In the genomic region with DNA sequence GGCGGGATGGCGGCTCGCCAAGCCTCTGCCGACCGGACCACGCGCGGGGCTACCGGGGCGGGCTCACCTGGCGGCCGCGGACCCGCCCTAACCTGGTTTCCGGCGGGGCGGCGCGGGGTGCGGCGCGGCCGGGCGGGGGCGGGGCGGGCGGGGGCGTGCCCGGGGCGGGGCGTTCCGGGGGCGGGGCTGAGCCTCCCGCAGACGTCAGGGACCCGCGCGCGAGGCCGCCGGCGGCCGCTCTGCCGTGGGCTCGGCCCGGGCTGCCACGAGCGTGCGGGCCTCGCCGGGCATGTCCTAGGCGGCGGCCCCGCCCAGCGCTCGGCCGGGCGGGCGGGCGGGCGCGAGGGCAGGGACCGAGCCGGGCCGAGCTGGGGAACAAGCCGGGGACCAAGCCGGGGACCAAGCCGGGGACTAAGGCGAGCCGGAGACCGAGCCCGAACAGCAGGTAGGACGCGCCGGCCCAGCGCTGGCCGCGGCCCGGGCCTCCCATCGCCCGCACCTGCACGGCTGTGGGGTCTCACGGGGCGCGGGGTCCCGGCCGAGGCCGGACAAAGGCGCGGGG, we compare ENCODE assay signal across 8 cellular contexts. TPM values are rescaled to one million over a fixed set of nuclear protein-coding genes. Genes with fewer than 3 reads are reported as not detected.
DNase-seq lines count a peak whose midpoint lies in the region; ATAC-seq and TF ChIP-seq lines count a peak whose summit lies in the region.

Gene CEP170B, plus strand, starts transcription at position 200 of the 562 bp plus-strand sequence. CDS start 3,183 bp downstream, outside the sequence.

- no peaks in the 10 kb centered on the region for H3K36me3 Mint-ChIP-seq in activated CD8-positive, alpha-beta T cell treated with anti-CD3 and anti-CD28 coated beads for 36 hours (ENCODE audit: low read depth)

- intact Hi-C loops in activated CD8-positive, alpha-beta T cell treated with anti-CD3 and anti-CD28 coated beads for 36 hours (cut with micrococcal nuclease), result no loop called here

- CTCF ChIA-PET in activated CD8-positive, alpha-beta T cell treated with anti-CD3 and anti-CD28 coated beads for 36 hours (lab: Charles Lee), result no interaction called here

- peaks cover 7% of the 10 kb centered on the region for H4K20me1 ChIP-seq in Karpas-422 (ENCODE audit: insufficient read depth, low read depth, low read length)

- H3K27me3 ChIP-seq in Karpas-422 (ENCODE audit: low read length) (no peaks in the 10 kb centered on the region), subcutaneous abdominal adipose tissue (ENCODE audit: control insufficient read depth in 5 of 5, insufficient read depth in 4 of 5, low read length in 5 of 5) (peaks cover 0 to 6% (median 0%) of the 10 kb centered on the region in 5 donors)

- H3K27ac Mint-ChIP-seq in activated CD8-positive, alpha-beta T cell treated with anti-CD3 and anti-CD28 coated beads for 36 hours, result no peak within 1 kb of the TSS

- H3K9me3 Mint-ChIP-seq in activated CD8-positive, alpha-beta T cell treated with anti-CD3 and anti-CD28 coated beads for 36 hours, result no peaks in the 10 kb centered on the region

- no peaks in the 10 kb centered on the region for H3K79me2 ChIP-seq in Karpas-422 (ENCODE audit: low read length)

- H3K9me3 ChIP-seq in Karpas-422 (ENCODE audit: low read length) (peaks cover 14% of the 10 kb centered on the region; the same call in 1 of the 2 replicates), subcutaneous abdominal adipose tissue (ENCODE audit: control insufficient read depth in 5 of 5, low read length in 5 of 5) (peaks cover 0 to 3% (median 0%) of the 10 kb centered on the region in 5 donors)

- H3K4me3 Mint-ChIP-seq in activated CD8-positive, alpha-beta T cell treated with anti-CD3 and anti-CD28 coated beads for 36 hours, result peak within 1 kb of the TSS; percentile 60

- DNase-seq in D341Med (ENCODE audit: low spot score) (peak; percentile 96), Karpas-422 (peak; percentile 76), epidermal melanocyte (ENCODE audit: insufficient read length, low spot score) (peak; percentile 76), midbrain (lab: John Stamatoyannopoulos, UW) (peak; percentile 7), retina (no peak), H4 (ENCODE audit: low spot score) (no peak)
- DNase-seq in activated CD8-positive, alpha-beta T cell treated with anti-CD3 and anti-CD28 coated beads for 36 hours, result no peak

- TF ChIP-seq CTCF in activated CD8-positive, alpha-beta T cell treated with anti-CD3 and anti-CD28 coated beads for 36 hours (IDR thresholded peaks at IDR 0.05), result no peak

- peaks cover 25% of the 10 kb centered on the region for H3K27me3 Mint-ChIP-seq in activated CD8-positive, alpha-beta T cell treated with anti-CD3 and anti-CD28 coated beads for 36 hours

- POLR2A ChIA-PET in activated CD8-positive, alpha-beta T cell treated with anti-CD3 and anti-CD28 coated beads for 36 hours (lab: Charles Lee), result no interaction called here

- H3K27ac ChIP-seq in Karpas-422 (ENCODE audit: low read length) (no peak within 1 kb of the TSS), subcutaneous abdominal adipose tissue (ENCODE audit: low read depth, low read length) (peak within 1 kb of the TSS; percentile 41)

- ATAC-seq in activated CD8-positive, alpha-beta T cell treated with anti-CD3 and anti-CD28 coated beads for 36 hours, result peak; percentile 65

- no peaks in the 10 kb centered on the region for H3K4me1 Mint-ChIP-seq in activated CD8-positive, alpha-beta T cell treated with anti-CD3 and anti-CD28 coated beads for 36 hours (ENCODE audit: low read depth)

- H3K4me1 ChIP-seq in Karpas-422 (ENCODE audit: low read length) (peaks cover 2% of the 10 kb centered on the region; the same call in 1 of the 2 replicates), subcutaneous abdominal adipose tissue (ENCODE audit: control insufficient read depth in 5 of 5, insufficient read depth in 5 of 5, low read length in 5 of 5) (peaks cover 3 to 38% (median 32%) of the 10 kb centered on the region in 5 donors)

- no peaks in the 10 kb centered on the region for H3K9me2 ChIP-seq in Karpas-422 (replicated peaks; ENCODE audit: insufficient read depth, low read length)

- H3K9ac ChIP-seq in Karpas-422 (ENCODE audit: low read length), result peak within 1 kb of the TSS; percentile 51
- peak within 1 kb of the TSS in 4 of 5 donors; percentile 51 to 80 (median 70) for H3K9ac ChIP-seq in subcutaneous abdominal adipose tissue (ENCODE audit: low read length in 5 of 5)

- peak within 1 kb of the TSS; percentile 59 for H3K4me2 ChIP-seq in Karpas-422 (ENCODE audit: low read depth, low read length, poor library complexity, severe bottlenecking)

- H3K4me3 ChIP-seq in Karpas-422 (ENCODE audit: low read length) (peak within 1 kb of the TSS; percentile 55; the same call in 1 of the 2 replicates), subcutaneous abdominal adipose tissue (ENCODE audit: low read depth in 1 of 5, low read length in 5 of 5) (peak within 1 kb of the TSS; percentile 39 to 69 (median 62))

- H3K36me3 ChIP-seq in Karpas-422 (ENCODE audit: insufficient read depth, low read length) (no peaks in the 10 kb centered on the region), subcutaneous abdominal adipose tissue (ENCODE audit: control insufficient read depth in 5 of 5, insufficient read depth in 5 of 5, low read length in 5 of 5) (peaks cover 0 to 4% (median 0%) of the 10 kb centered on the region in 5 donors)

- no peak within 1 kb of the TSS for H2AFZ ChIP-seq in Karpas-422 (ENCODE audit: low read length)

RNA-seq across cellular contexts. Expression of gene CEP170B, which starts in this region (rescaled TPM):
- 0.56 and 0.94 TPM in 2 replicates for total RNA-seq in Karpas-422 (2014; rRNA removed; shearing (Covaris generic); ENCODE audit: low replicate concordance)
- 1 to 10 TPM; 2.2 to 2.3 TPM for total RNA-seq in activated CD8-positive, alpha-beta T cell treated with anti-CD3 and anti-CD28 coated beads for 36 hours
- total RNA-seq in H4 (2014; rRNA removed; shearing (Covaris generic)), result 3.5 and 5.2 TPM in 2 replicates

Comparison
In these comparisons a context has a peak if more than half of its experiments do, and no peak if none do; other contexts are left out.
1. Peak in DNase-seq, H3K4me3 ChIP-seq, H3K9ac ChIP-seq and H3K4me2 ChIP-seq in Karpas-422; RNA of the gene not detected or under 1 TPM.
2. DNase-seq: peak in D341Med (single experiment), epidermal melanocyte (single experiment) and midbrain (single experiment); none in activated CD8-positive, alpha-beta T cell treated with anti-CD3 and anti-CD28 coated beads for 36 hours (single experiment), retina (single experiment) and H4 (single experiment).